2 cellular contexts compared by ENCODE assay signal in the genomic region with DNA sequence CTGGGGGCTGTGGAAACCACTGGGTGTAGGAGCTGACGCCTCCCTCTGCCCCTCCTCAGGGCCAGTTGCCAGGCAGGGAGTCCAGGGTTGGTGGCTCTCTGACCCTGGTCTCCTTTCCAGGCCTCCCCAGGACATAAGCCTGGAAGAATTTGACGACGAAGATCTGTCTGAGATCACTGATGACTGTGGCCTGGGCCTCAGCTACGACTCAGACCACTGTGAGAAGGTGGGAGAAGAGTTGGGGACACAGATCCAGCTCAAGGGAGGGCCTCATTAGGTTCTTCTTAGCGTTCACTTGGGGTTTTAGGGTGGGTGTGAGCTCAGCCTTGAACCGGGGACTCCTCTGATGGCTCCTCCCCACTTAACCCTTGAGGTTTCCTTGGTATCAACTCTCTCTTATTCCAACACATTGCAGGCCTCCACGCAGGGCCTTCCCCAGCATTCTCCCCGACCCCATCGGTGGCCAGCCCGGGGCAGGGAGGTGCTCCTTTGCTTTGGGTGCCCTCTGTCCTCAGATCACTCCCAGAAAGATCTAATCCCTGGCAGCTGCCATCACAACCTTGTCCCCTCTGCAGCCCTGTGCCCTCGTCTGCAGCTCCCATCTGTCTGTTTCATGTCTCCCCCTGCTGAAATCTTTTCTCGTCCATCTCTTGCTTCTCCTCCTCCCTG.
TF ChIP-seq lines count a peak whose summit lies in the region.

No MANE protein-coding gene starts in this region.

TF ChIP-seq in HepG2, 621 proteins besides CTCF, POLR2A, EP300 and RAD21:
- TF ChIP-seq ZNF367 (CRISPR knock-in tag; IDR thresholded peaks at IDR 0.05; ENCODE audit: borderline replicate concordance) = no peak
- TF ChIP-seq, protein P1, sequence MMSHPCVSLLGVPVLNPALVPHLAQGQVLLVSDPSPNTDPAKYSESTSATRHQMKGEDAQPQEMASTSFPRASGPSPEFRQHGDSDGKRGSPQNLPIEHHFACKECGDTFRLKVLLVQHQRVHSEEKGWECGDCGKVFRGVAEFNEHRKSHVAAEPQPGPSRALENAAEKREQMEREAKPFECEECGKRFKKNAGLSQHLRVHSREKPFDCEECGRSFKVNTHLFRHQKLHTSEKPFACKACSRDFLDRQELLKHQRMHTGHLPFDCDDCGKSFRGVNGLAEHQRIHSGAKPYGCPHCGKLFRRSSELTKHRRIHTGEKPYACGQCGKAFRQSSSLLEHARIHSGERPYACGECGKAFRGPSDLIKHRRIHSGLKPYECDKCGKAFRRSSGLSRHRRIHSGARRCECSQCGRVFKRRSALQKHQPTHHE (CRISPR knock-in tag; IDR thresholded peaks at IDR 0.05; ENCODE audit: borderline replicate concordance) = no peak
- TF ChIP-seq ZNF652 (CRISPR knock-in tag; IDR thresholded peaks at IDR 0.05; ENCODE audit: borderline replicate concordance, low read depth) = no peak
- TF ChIP-seq POLR2G (IDR thresholded peaks at IDR 0.05; ENCODE audit: low read depth, low read length) = no peak
- no peak for TF ChIP-seq PHF21A (CRISPR knock-in tag; IDR thresholded peaks at IDR 0.05)
- no peak for TF ChIP-seq ZMAT5 (CRISPR knock-in tag; IDR thresholded peaks at IDR 0.05; ENCODE audit: borderline replicate concordance, low read depth)
- TF ChIP-seq KDM1A (CRISPR knock-in tag; IDR thresholded peaks at IDR 0.05) = no peak
- TF ChIP-seq GRHL1 (CRISPR knock-in tag; conservative IDR thresholded peaks at IDR 0.05) = no peak
- no peak for TF ChIP-seq ZKSCAN8 (CRISPR knock-in tag; IDR thresholded peaks at IDR 0.05; ENCODE audit: borderline replicate concordance)
- no peak for TF ChIP-seq ZNF777 (CRISPR knock-in tag; IDR thresholded peaks at IDR 0.05)
- TF ChIP-seq E2F5 (CRISPR knock-in tag; conservative IDR thresholded peaks at IDR 0.05) = no peak

TF ChIP-seq in GM12891, 5 proteins besides CTCF, POLR2A, EP300 and RAD21:
- TF ChIP-seq SPI1 (IDR thresholded peaks at IDR 0.05; ENCODE audit: low read depth, low read length) (no peak), POU2F2 (IDR thresholded peaks at IDR 0.05; ENCODE audit: low read depth, low read length) (no peak), TAF1 (IDR thresholded peaks at IDR 0.05; ENCODE audit: low read depth, low read length) (no peak)
